10 cellular contexts compared by ENCODE assay signal in genomic region chr17:75691371-75692290, GRCh38. TPM values are rescaled to one million over a fixed set of nuclear protein-coding genes. Genes with fewer than 3 reads are reported as not detected.
A peak's percentile ranks its signal among the peaks of the same experiment; 100 is the strongest.
DNase-seq lines count a peak whose midpoint lies in the region; ATAC-seq, FAIRE-seq and TF ChIP-seq lines count a peak whose summit lies in the region.
"Had no signal": no experiment of that assay in that cellular context is flagged by ENCODE, and none has a peak within 500 bp of the region (broad histone marks: within the 10 kb centered on the region; RNA-seq: fewer than 3 reads in every experiment).

No MANE protein-coding gene starts in this region.

- no peaks in the 10 kb centered on the region for H3K27me3 ChIP-seq in endodermal cell (ENCODE audit: control insufficient read depth, insufficient read depth, low read length, poor library complexity, severe bottlenecking)

- peaks cover 53% of the 10 kb centered on the region for H3K36me3 ChIP-seq in endodermal cell (ENCODE audit: control insufficient read depth, insufficient read depth, low read length)

- ATAC-seq in esophagus mucosa = no peak
- no peak for ATAC-seq in GM21717 (IDR thresholded peaks at IDR 0.05; ENCODE audit: unreplicated experiment)

- no peak overlapping the region for H3K9ac ChIP-seq in endodermal cell (ENCODE audit: extremely low read depth, low read length, poor library complexity, severe bottlenecking)

- H3K27ac Mint-ChIP-seq in endodermal cell = peak overlapping the region; percentile 59

- no peak overlapping the region for H3K4me3 Mint-ChIP-seq in endodermal cell

- peak; percentile 89 for DNase-seq in ELR (ENCODE audit: low read depth)
- DNase-seq in RCC 7860 (ENCODE audit: low spot score) = peak; percentile 98
- no peak for DNase-seq in endodermal cell
- peak; percentile 51 for DNase-seq in renal cortical epithelial cell (ENCODE audit: low read depth)
- DNase-seq in NAMALWA (ENCODE audit: low spot score) = no peak
- no peak for DNase-seq in DMS 273 treated with DMSO at 0.1 percent for 48 hours (lab: John Stamatoyannopoulos, UW)
- DNase-seq: activated effector memory CD4-positive, alpha-beta T cell treated with anti-CD3 and anti-CD28 coated beads, Interleukin-2, amount 50 U/mL, for 16 hours had no signal

- no peaks in the 10 kb centered on the region for H3K27me3 Mint-ChIP-seq in endodermal cell (ENCODE audit: insufficient read depth)

- WGBS in endodermal cell (ENCODE audit: insufficient coverage in 1 of 2, insufficient read length in 1 of 2), 2 experiments = 90 to 92% methylated on average over 6 to 13 of the region's 13 CpGs

- peaks cover 34% of the 10 kb centered on the region for H3K4me1 Mint-ChIP-seq in endodermal cell

- H3K9me3 Mint-ChIP-seq in endodermal cell = no peaks in the 10 kb centered on the region

- TF ChIP-seq CTCF in endodermal cell (conservative IDR thresholded peaks at IDR 0.05) = no peak

- H3K4me1 ChIP-seq in endodermal cell (ENCODE audit: control insufficient read depth, insufficient read depth, low read length) = peaks cover 8% of the 10 kb centered on the region

- peaks cover 45% of the 10 kb centered on the region for H3K36me3 Mint-ChIP-seq in endodermal cell (ENCODE audit: low read depth)

- H3K9me3 ChIP-seq in endodermal cell (ENCODE audit: control insufficient read depth, low read length) = no peaks in the 10 kb centered on the region

- no peak overlapping the region for H3K4me3 ChIP-seq in endodermal cell (ENCODE audit: low read length)

- peak overlapping the region; percentile 66 for H3K27ac ChIP-seq in endodermal cell (ENCODE audit: low read depth, low read length)

- peak; percentile 97 for FAIRE-seq in RCC 7860 (lab: Jason Lieb, UNC)
- FAIRE-seq: GM18507 had no signal

RNA-seq across cellular contexts. Expression of gene SAP30BP, which starts 24.5 kb away (rescaled TPM):
- total RNA-seq in endodermal cell (100 to 1,000 TPM in 1 of 2 donors, 10 to 100 TPM in 1; 96.5 to 113 TPM), renal cortical epithelial cell (55.6 and 104 TPM in 2 replicates), esophagus mucosa (46.3 TPM)
- 93.1 TPM for polyA plus RNA-seq in endodermal cell (2013, experiment 1 of 2)
- 95.4 TPM for polyA plus RNA-seq in endodermal cell (2013, experiment 2 of 2)

RNA-seq across cellular contexts. Expression of gene RECQL5, which starts 24.7 kb away (rescaled TPM):
- total RNA-seq in endodermal cell (10 to 100 TPM; 54.3 TPM), renal cortical epithelial cell (11.1 and 21.3 TPM in 2 replicates), esophagus mucosa (36.6 TPM)
- 40.1 TPM for polyA plus RNA-seq in endodermal cell (2013, experiment 1 of 2)
- 32.4 TPM for polyA plus RNA-seq in endodermal cell (2013, experiment 2 of 2)

RNA-seq across cellular contexts. Expression of gene ITGB4, which starts 29.6 kb away (rescaled TPM):
- total RNA-seq in endodermal cell = 1 to 10 TPM; 3.4 to 5.1 TPM
- polyA plus RNA-seq in endodermal cell (2013, experiment 1 of 2) = 0.39 TPM
- polyA plus RNA-seq in endodermal cell (2013, experiment 2 of 2) = 0.87 TPM
- total RNA-seq in renal cortical epithelial cell = 76.9 and 82.5 TPM in 2 replicates
- total RNA-seq in esophagus mucosa = 134 TPM

RNA-seq across cellular contexts. Expression of gene SMIM5, which starts 58.4 kb away (rescaled TPM):
- total RNA-seq in endodermal cell = under 1 TPM in 1 of 2 donors, not detected in 1; 0.40 TPM
- not detected for polyA plus RNA-seq in endodermal cell (2013, experiment 1 of 2)
- polyA plus RNA-seq in endodermal cell (2013, experiment 2 of 2) = not detected
- total RNA-seq in renal cortical epithelial cell = 0.20 and 1.6 TPM in 2 replicates
- total RNA-seq in esophagus mucosa = 10.1 TPM

Comparison
In these comparisons a context has a peak if more than half of its experiments do, and no peak if none do; other contexts are left out.
1. DNase-seq: peak in ELR (single experiment), RCC 7860 (single experiment) and renal cortical epithelial cell (single experiment); none in endodermal cell (single experiment), NAMALWA (single experiment) and DMS 273 treated with DMSO at 0.1 percent for 48 hours (single experiment).
2. RNA of gene ITGB4, which starts 29.6 kb away (total RNA-seq): 134 TPM in esophagus mucosa (single experiment) and 76.9 to 82.5 TPM in renal cortical epithelial cell; 3.4 to 5.1 TPM in endodermal cell; every median in the first group is over 10 times any median in the second.